In genomic region chr19:47283405-47284059, GRCh38 we compare ENCODE assay signal across 13 cellular contexts. TPM values are rescaled to one million over a fixed set of nuclear protein-coding genes. Genes with fewer than 3 reads are reported as not detected.
DNase-seq lines count a peak whose midpoint lies in the region; TF ChIP-seq lines count a peak whose summit lies in the region.
"Had no signal": no experiment of that assay in that cellular context is flagged by ENCODE, and none has a peak within 500 bp of the region (broad histone marks: within the 10 kb centered on the region; RNA-seq: fewer than 3 reads in every experiment).

No MANE protein-coding gene starts in this region.

- peaks cover 0 to 7% (median 0%) of the 10 kb centered on the region in 11 experiments; a peak in 5 of 22 replicates for H4K20me1 ChIP-seq in BLaER1 treated with 17β-estradiol and CSF1 and Interleukin-3, amounts not matched to agents 10 nM and 100 nM
- H4K20me1 ChIP-seq in Karpas-422 (ENCODE audit: insufficient read depth, low read depth, low read length), result no peaks in the 10 kb centered on the region

- H2AFZ ChIP-seq in Karpas-422 (ENCODE audit: low read length), result no peak overlapping the region

- H3K27me3 ChIP-seq in BLaER1 treated with 17β-estradiol and CSF1 and Interleukin-3, amounts not matched to agents 10 nM and 100 nM, result no peaks in the 10 kb centered on the region
- H3K27me3 ChIP-seq in Karpas-422 (ENCODE audit: low read length) (no peaks in the 10 kb centered on the region), ovary (no peaks in the 10 kb centered on the region)
- H3K27me3 ChIP-seq: Peyer's patch had no signal

- TF ChIP-seq EP300 in ovary (IDR thresholded peaks at IDR 0.05), result no peak

- H3K27ac ChIP-seq in BLaER1 treated with 17β-estradiol and CSF1 and Interleukin-3, amounts not matched to agents 10 nM and 100 nM, result no peak overlapping the region
- peak overlapping the region; percentile 48 for H3K27ac ChIP-seq in Karpas-422 (ENCODE audit: low read length)
- H3K27ac ChIP-seq in ovary, result no peak overlapping the region
- H3K27ac ChIP-seq: Peyer's patch had no signal

- peak overlapping the region; percentile 49 to 79 (median 63) for H3K4me2 ChIP-seq in BLaER1 treated with 17β-estradiol and CSF1 and Interleukin-3, amounts not matched to agents 10 nM and 100 nM
- peak overlapping the region; percentile 36 for H3K4me2 ChIP-seq in Karpas-422 (ENCODE audit: low read depth, low read length, poor library complexity, severe bottlenecking)

- TF ChIP-seq CTCF in fibroblast of mammary gland (conservative IDR thresholded peaks at IDR 0.05; ENCODE audit: control insufficient read depth, insufficient read depth, low read depth, low read length) (no peak), ovary (IDR thresholded peaks at IDR 0.05) (no peak)

- WGBS in ovary, 3 donors, result 75 to 79% (median 75%) methylated on average over 10 of the region's 10 CpGs

- peaks cover 12 to 59% (median 53%) of the 10 kb centered on the region in 10 experiments for H3K4me1 ChIP-seq in BLaER1 treated with 17β-estradiol and CSF1 and Interleukin-3, amounts not matched to agents 10 nM and 100 nM
- H3K4me1 ChIP-seq in Karpas-422 (ENCODE audit: low read length) (peaks cover 25% of the 10 kb centered on the region), ovary (ENCODE audit: insufficient read depth) (no peaks in the 10 kb centered on the region)

- no peaks in the 10 kb centered on the region for H3K36me3 ChIP-seq in BLaER1 treated with 17β-estradiol and CSF1 and Interleukin-3, amounts not matched to agents 10 nM and 100 nM
- no peaks in the 10 kb centered on the region for H3K36me3 ChIP-seq in Karpas-422 (ENCODE audit: insufficient read depth, low read length)
- H3K36me3 ChIP-seq in ovary, result no peaks in the 10 kb centered on the region
- H3K36me3 ChIP-seq: Peyer's patch had no signal

- DNase-seq in Karpas-422 (peak; percentile 89), NOMO-1 treated with dmso at 0.1 percent for 144 hours (lab: John Stamatoyannopoulos, UW; ENCODE audit: unreplicated experiment) (peak; percentile 30), fibroblast of mammary gland (ENCODE audit: low read depth) (peak; percentile 14), ovary (no peak), putamen (ENCODE audit: low spot score) (no peak)
- no peak for DNase-seq in stimulated activated CD4-positive, alpha-beta T cell treated with anti-CD3 and anti-CD28 coated beads, Interleukin-4, amount 100 ng/mL, for 24 hours
- DNase-seq: NCI-H2107; NK-92 treated with Interleukin-12 subunit alpha and Interleukin-12 subunit beta, amount 100 ng/mL, for 24 hours had no signal

- no peaks in the 10 kb centered on the region for H3K9me3 ChIP-seq in BLaER1 treated with 17β-estradiol and CSF1 and Interleukin-3, amounts not matched to agents 10 nM and 100 nM (replicated peaks in 1 of 11)
- H3K9me3 ChIP-seq in Karpas-422 (ENCODE audit: low read length) (no peaks in the 10 kb centered on the region), ovary (no peaks in the 10 kb centered on the region)
- H3K9me3 ChIP-seq: Caco-2, Peyer's patch had no signal

- no peaks in the 10 kb centered on the region for H3K79me2 ChIP-seq in Karpas-422 (ENCODE audit: low read length)

- no peak for TF ChIP-seq POLR2A in ovary (IDR thresholded peaks at IDR 0.05)

- no peak overlapping the region for H3K4me3 ChIP-seq in BLaER1 treated with 17β-estradiol and CSF1 and Interleukin-3, amounts not matched to agents 10 nM and 100 nM
- H3K4me3 ChIP-seq in Karpas-422 (ENCODE audit: low read length) (no peak overlapping the region), fibroblast of mammary gland (ENCODE audit: control insufficient read depth, low read depth, low read length) (no peak overlapping the region), ovary (no peak overlapping the region)
- H3K4me3 ChIP-seq: Peyer's patch had no signal

- intact Hi-C loops in ovary (cut with DNase I), result no loop called here

- H3K9me2 ChIP-seq in Karpas-422 (replicated peaks; ENCODE audit: insufficient read depth, low read length), result no peaks in the 10 kb centered on the region

- H3K9ac ChIP-seq in BLaER1 treated with 17β-estradiol and CSF1 and Interleukin-3, amounts not matched to agents 10 nM and 100 nM, result no peak overlapping the region
- H3K9ac ChIP-seq in Karpas-422 (ENCODE audit: low read length), result no peak overlapping the region

RNA-seq across cellular contexts. Expression of gene INAFM1, which starts 8.8 kb away (rescaled TPM):
- total RNA-seq in Karpas-422 (2014; rRNA removed; shearing (Covaris generic); ENCODE audit: low replicate concordance), result 4.6 and 8.4 TPM in 2 replicates
- 10 to 100 TPM in 6 of 7 donors, 1 to 10 TPM in 1; 9.7 to 53.3 (median 31.0) TPM for total RNA-seq in ovary
- 10 to 100 TPM in 1 of 2 donors, under 1 TPM in 1; 0.73 to 15.2 TPM for polyA plus RNA-seq in ovary

RNA-seq across cellular contexts. Expression of gene C5AR1, which starts 26.1 kb away (rescaled TPM):
- 0.11 and 0.41 TPM in 2 replicates for total RNA-seq in Karpas-422 (2014; rRNA removed; shearing (Covaris generic); ENCODE audit: low replicate concordance)
- total RNA-seq in ovary, result 10 to 100 TPM in 3 of 7 donors, 1 to 10 TPM in 4; 4.6 to 27.5 (median 9.4) TPM
- polyA plus RNA-seq in ovary, result 1 to 10 TPM; 3.5 to 10.0 TPM
- total RNA-seq: LHCN-M2 had no signal

RNA-seq across cellular contexts. Expression of gene CCDC9, which starts 27.2 kb away (rescaled TPM):
- 2.2 and 7.1 TPM in 2 replicates for total RNA-seq in Karpas-422 (2014; rRNA removed; shearing (Covaris generic); ENCODE audit: low replicate concordance)
- total RNA-seq in ovary, result 10 to 100 TPM; 17.5 to 65.7 (median 37.0) TPM
- 10 to 100 TPM; 14.8 to 40.4 TPM for polyA plus RNA-seq in ovary

RNA-seq across cellular contexts. Expression of gene C5AR2, which starts 48.4 kb away (rescaled TPM):
- 1.1 TPM in 1 of 2 replicates, not detected in the other for total RNA-seq in Karpas-422 (2014; rRNA removed; shearing (Covaris generic); ENCODE audit: low replicate concordance)
- total RNA-seq in ovary, result 1 to 10 TPM in 6 of 7 donors, under 1 TPM in 1; 0.51 to 3.9 (median 1.3) TPM
- 1 to 10 TPM in 1 of 2 donors, under 1 TPM in 1; 0.41 to 1.1 TPM for polyA plus RNA-seq in ovary
- total RNA-seq: A673, Caco-2, LHCN-M2 had no signal

RNA-seq across cellular contexts. Expression of gene BBC3, which starts 52.5 kb away (rescaled TPM):
- 4.0 and 8.9 TPM in 2 replicates for total RNA-seq in Karpas-422 (2014; rRNA removed; shearing (Covaris generic); ENCODE audit: low replicate concordance)
- 10 to 100 TPM in 1 of 7 donors, 1 to 10 TPM in 6; 5.4 to 13.2 (median 6.6) TPM for total RNA-seq in ovary
- polyA plus RNA-seq in ovary, result 1 to 10 TPM in 1 of 2 donors, under 1 TPM in 1; 0.23 to 4.5 TPM

Comparison
In these comparisons a context has a peak if more than half of its experiments do, and no peak if none do; other contexts are left out.
1. DNase-seq: peak in Karpas-422 (single experiment), NOMO-1 treated with dmso at 0.1 percent for 144 hours (single experiment) and fibroblast of mammary gland (single experiment); none in ovary (0 of 5), putamen (single experiment) and stimulated activated CD4-positive, alpha-beta T cell treated with anti-CD3 and anti-CD28 coated beads, Interleukin-4, amount 100 ng/mL, for 24 hours (single experiment).